21 cellular contexts compared by ENCODE assay signal in genomic region chr1:114502080-114502479, GRCh38.
"Had no signal": no experiment of that assay in that cellular context is flagged by ENCODE, and none has a peak within 500 bp of the region (broad histone marks: within the 10 kb centered on the region; RNA-seq: fewer than 3 reads in every experiment).

No MANE protein-coding gene starts in this region.

- H3K4me3 Mint-ChIP-seq: endodermal cell, nephron had no signal

- H3K4me3 ChIP-seq: coronary artery, heart left ventricle, pancreas, stomach, thoracic aorta, transverse colon had no signal

- H3K9me3 Mint-ChIP-seq: endodermal cell had no signal

- DNase-seq: effector CD4-positive, alpha-beta T cell; endodermal cell; erythroblast; foreskin keratinocyte; heart left ventricle; hippocampal formation; islet precursor cell; occipital lobe; pancreas; right cardiac atrium; small intestine; stimulated activated CD4-positive, alpha-beta T cell treated with anti-CD3 and anti-CD28 coated beads, Interleukin-12 subunit alpha, Interleukin-12 subunit beta, amount 100 ng/mL, for 4 hours; stimulated activated naive CD4-positive, alpha-beta T cell; stomach; substantia nigra; transverse colon had no signal

- H3K27ac Mint-ChIP-seq: endodermal cell, nephron, progenitor cell of endocrine pancreas had no signal

- H3K36me3 ChIP-seq: pancreas, thoracic aorta, transverse colon had no signal

- FAIRE-seq: endothelial cell of umbilical vein, pancreas, small intestine had no signal

- H3K27me3 ChIP-seq: foreskin keratinocyte, heart left ventricle, pancreas, stomach, transverse colon had no signal

- H3K4me1 ChIP-seq: foreskin keratinocyte, pancreas had no signal

- H3K9me3 ChIP-seq: heart left ventricle, pancreas, stomach, thoracic aorta, transverse colon had no signal

- H3K27me3 Mint-ChIP-seq: progenitor cell of endocrine pancreas had no signal

- H3K27ac ChIP-seq: coronary artery, foreskin keratinocyte, heart left ventricle, pancreas, stomach, thoracic aorta, transverse colon had no signal
